ENCODE assay signal across 16 cellular contexts in genomic region chr11:12806113-12806512, GRCh38.
DNase-seq lines count a peak whose midpoint lies in the region; ATAC-seq, FAIRE-seq and TF ChIP-seq lines count a peak whose summit lies in the region.
"Had no signal": no experiment of that assay in that cellular context is flagged by ENCODE, and none has a peak within 500 bp of the region (broad histone marks: within the 10 kb centered on the region; RNA-seq: fewer than 3 reads in every experiment).

No MANE protein-coding gene starts in this region.

- H2AFZ ChIP-seq in HCT116 (ENCODE audit: low read depth, low read length, poor library complexity, severe bottlenecking) = no peak overlapping the region

- 14 to 54% (median 23%) methylated on average over 2 of the region's 2 CpGs for WGBS in small intestine, 3 donors

- TF ChIP-seq CTCF in HCT116 (IDR thresholded peaks at IDR 0.05 in 2 of 3, conservative IDR thresholded peaks at IDR 0.05 in 1 of 3; ENCODE audit: borderline replicate concordance in 1 of 3, insufficient read depth in 1 of 3, low read depth in 2 of 3, low read length in 2 of 3) (no peak), foreskin keratinocyte (conservative IDR thresholded peaks at IDR 0.05) (no peak), RWPE1 (conservative IDR thresholded peaks at IDR 0.05; ENCODE audit: low read depth) (no peak)

- CTCF ChIA-PET in HCT116 (lab: Charles Lee) = no interaction called here
- CTCF ChIA-PET in RWPE1 (lab: Yijun Ruan, JAX) = no interaction called here

- no TSS peak for BruUV-seq in HCT116 (replicated peaks; lab: Mats Ljungman, UMichigan)

- RAD21 ChIA-PET in HCT116 (lab: Charles Lee; ENCODE audit: low non-redundant PET in 1 of 2, low total read pairs in 2 of 2, uncharacterized antibody in 2 of 2, unreplicated experiment in 2 of 2) = interaction anchor here in 1 of 2 experiments (0.7 kb wide), 1 partner anchor 18 kb away, joined by 3 read pairs; no protein-coding TSS in a partner anchor

- H3K9me3 ChIP-seq in HCT116 (ENCODE audit: control insufficient read depth in 1 of 2, insufficient read depth in 1 of 2, low read depth in 1 of 2, low read length in 2 of 2) (no peaks in the 10 kb centered on the region), small intestine (ENCODE audit: control insufficient read depth, low read depth) (no peaks in the 10 kb centered on the region)
- H3K9me3 ChIP-seq: BLaER1 had no signal

- H3K27me3 ChIP-seq in HCT116 (ENCODE audit: insufficient read depth, low read length) = no peaks in the 10 kb centered on the region
- H3K27me3 ChIP-seq in foreskin keratinocyte = no peaks in the 10 kb centered on the region
- H3K27me3 ChIP-seq in small intestine (ENCODE audit: control insufficient read depth in 2 of 2, insufficient read depth in 2 of 2, low read length in 2 of 2) = no peaks in the 10 kb centered on the region
- H3K27me3 ChIP-seq: BLaER1 had no signal

- ATAC-seq in HCT116 (no peak), foreskin keratinocyte (peak; percentile 10), GM18870 (IDR thresholded peaks at IDR 0.05; ENCODE audit: unreplicated experiment) (no peak), HG03457 (IDR thresholded peaks at IDR 0.05; ENCODE audit: unreplicated experiment) (no peak)
- ATAC-seq: K562; stimulated activated memory B cell treated with anti-CD40 and anti-IgM and Interleukin-4, amounts not matched to agents 10 μg/mL and 1 μg/mL and 100 μg/mL, for 72 hours had no signal

- H3K4me2 ChIP-seq in HCT116 (ENCODE audit: low read length) = peak overlapping the region; percentile 34; the same call in 1 of the 2 replicates
- H3K4me2 ChIP-seq: BLaER1 had no signal

- FAIRE-seq in small intestine (lab: Jason Lieb, UNC) = no peak
- FAIRE-seq: K562, urothelium cell line had no signal

- H4K20me1 ChIP-seq in HCT116 (ENCODE audit: insufficient read depth) = no peaks in the 10 kb centered on the region
- H4K20me1 ChIP-seq: BLaER1 had no signal

- intact Hi-C loops in HCT116 (cut with micrococcal nuclease) = no loop called here

- DNase-seq in HCT116 (ENCODE audit: low read depth, low spot score) (no peak), NCI-H524 treated with DMSO at 0.1 percent for 48 hours (lab: John Stamatoyannopoulos, UW) (peak; percentile 56), foreskin keratinocyte (peak; percentile 59 to 80), small intestine (peak; percentile 93), RWPE1 (ENCODE audit: low spot score) (no peak)
- DNase-seq: activated CD8-positive, alpha-beta memory T cell treated with anti-CD3 and anti-CD28 coated beads, Interleukin-2, amount 50 U/mL, for 4 hours; activated naive CD4-positive, alpha-beta T cell treated with anti-CD3 and anti-CD28 coated beads, Interleukin-2, amount 10 ng/mL, durations not matched to agents 7 days and 5 days; effector memory CD4-positive, alpha-beta T cell; foreskin melanocyte; NCI-H1436 treated with DMSO at 0.1 percent for 48 hours had no signal

- peaks cover 94 to 97% of the 10 kb centered on the region in 2 experiments for H3K4me1 ChIP-seq in HCT116 (ENCODE audit: control insufficient read depth in 1 of 2, insufficient read depth in 2 of 2, low read length in 2 of 2)
- H3K4me1 ChIP-seq in foreskin keratinocyte = peaks cover 54% of the 10 kb centered on the region
- H3K4me1 ChIP-seq in small intestine (ENCODE audit: control insufficient read depth in 2 of 2, insufficient read depth in 1 of 2, low read depth in 1 of 2, low read length in 1 of 2) = peaks cover 5 to 21% of the 10 kb centered on the region in 2 donors

- H3K79me2 ChIP-seq in HCT116 (ENCODE audit: insufficient read depth, low read length) = peaks cover 91% of the 10 kb centered on the region

- no peak overlapping the region for H3K4me3 ChIP-seq in HCT116 (replicated peaks in 1 of 2; ENCODE audit: low read depth in 1 of 2, low read length in 2 of 2)
- H3K4me3 ChIP-seq in small intestine (ENCODE audit: low read depth in 1 of 2, low read length in 2 of 2) = no peak overlapping the region
- H3K4me3 ChIP-seq: BLaER1, K562 had no signal

- no peaks in the 10 kb centered on the region for H3K9me2 ChIP-seq in HCT116 (ENCODE audit: insufficient read depth)

- H3K9ac ChIP-seq in HCT116 (ENCODE audit: low read length) = no peak overlapping the region
- H3K9ac ChIP-seq: BLaER1 had no signal

- TF ChIP-seq POLR2A in HCT116 (IDR thresholded peaks at IDR 0.05; ENCODE audit: borderline replicate concordance, extremely low read depth, insufficient read depth, insufficient read length) = no peak

- POLR2A ChIA-PET in HCT116 (lab: Charles Lee) (no interaction called here), RWPE1 (lab: Yijun Ruan, JAX; ENCODE audit: low non-redundant PET) (no interaction called here)

- no peak for TF ChIP-seq RAD21 in HCT116 (IDR thresholded peaks at IDR 0.05; ENCODE audit: low read depth)

- H3K36me3 ChIP-seq in HCT116 (ENCODE audit: control insufficient read depth in 1 of 2, insufficient read depth in 2 of 2, low read length in 2 of 2) (no peaks in the 10 kb centered on the region), small intestine (ENCODE audit: control insufficient read depth in 2 of 2, insufficient read depth in 2 of 2, low read length in 2 of 2) (no peaks in the 10 kb centered on the region)
- H3K36me3 ChIP-seq: BLaER1 had no signal

- no peak overlapping the region for H3K27ac ChIP-seq in HCT116 (ENCODE audit: low read depth, low read length)
- no peak overlapping the region for H3K27ac ChIP-seq in foreskin keratinocyte
- peak overlapping the region in 1 of 2 donors; percentile 56 for H3K27ac ChIP-seq in small intestine (ENCODE audit: low read depth in 1 of 2, low read length in 1 of 2)
- H3K27ac ChIP-seq in RWPE1 = no peak overlapping the region
- H3K27ac ChIP-seq: BLaER1 had no signal

TF ChIP-seq in HCT116, 20 proteins besides CTCF, POLR2A, EP300 and RAD21 (continues in another document):
- TF ChIP-seq CEBPB (IDR thresholded peaks at IDR 0.05; ENCODE audit: low read depth) (no peak), ELF1 (IDR thresholded peaks at IDR 0.05; ENCODE audit: borderline replicate concordance, low read depth) (no peak), POLR2AphosphoS5 (IDR thresholded peaks at IDR 0.05; ENCODE audit: low read depth, low read length) (no peak), SRF (IDR thresholded peaks at IDR 0.05; ENCODE audit: low read depth) (no peak), JUND (IDR thresholded peaks at IDR 0.05) (no peak), CBX3 (IDR thresholded peaks at IDR 0.05; ENCODE audit: low read depth) (no peak), ZNF274 (IDR thresholded peaks at IDR 0.05; ENCODE audit: low read depth, low read length) (no peak), ATF3 (IDR thresholded peaks at IDR 0.05) (no peak), EGR1 (IDR thresholded peaks at IDR 0.05; ENCODE audit: low read depth) (no peak), FOSL1 (IDR thresholded peaks at IDR 0.05; ENCODE audit: low read depth) (no peak), EZH2phosphoT487 (IDR thresholded peaks at IDR 0.05; ENCODE audit: borderline replicate concordance) (no peak), ZBTB33 (IDR thresholded peaks at IDR 0.05; ENCODE audit: extremely low read depth, insufficient replicate concordance, low read length) (no peak), REST (IDR thresholded peaks at IDR 0.05; ENCODE audit: low read depth) (no peak), TCF7L2 (IDR thresholded peaks at IDR 0.05; ENCODE audit: borderline replicate concordance, extremely low read depth, insufficient read depth, insufficient read length) (no peak), SP1 (IDR thresholded peaks at IDR 0.05; ENCODE audit: low read depth) (no peak), YY1 (IDR thresholded peaks at IDR 0.05; ENCODE audit: extremely low read depth, insufficient replicate concordance, low read depth, low read length) (no peak), EZH2 (IDR thresholded peaks at IDR 0.05) (no peak)

Comparison
In these comparisons a context has a peak if more than half of its experiments do, and no peak if none do; other contexts are left out.
1. DNase-seq: peak in NCI-H524 treated with DMSO at 0.1 percent for 48 hours (single experiment), foreskin keratinocyte (2 of 2) and small intestine (single experiment); none in HCT116 (single experiment) and RWPE1 (single experiment).